In the genomic region with DNA sequence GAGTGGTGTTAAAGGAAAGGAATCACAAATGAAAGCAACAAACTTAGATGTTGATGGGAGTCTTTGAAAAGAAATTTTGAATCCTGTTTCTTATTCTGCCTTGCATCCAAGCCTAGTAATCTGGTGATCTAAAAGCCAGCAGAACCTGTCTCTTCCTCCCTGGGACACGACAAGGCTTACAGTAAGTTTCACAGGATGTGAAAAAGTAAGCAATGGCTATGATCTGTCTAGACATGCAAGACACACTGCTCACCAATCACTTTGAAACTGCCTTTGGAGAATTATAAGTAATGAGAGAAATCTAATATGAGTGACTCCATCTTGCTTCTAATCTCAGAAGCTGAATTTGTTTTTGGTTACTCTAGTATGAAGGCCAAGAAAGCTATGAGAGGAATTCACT, we compare ENCODE assay signal across 1 cellular context.
TF ChIP-seq lines count a peak whose summit lies in the region.

No MANE protein-coding gene starts in this region.

TF ChIP-seq in GM23338, 12 proteins besides CTCF, POLR2A, EP300 and RAD21 (continued from another document):
- TF ChIP-seq, protein P1, sequence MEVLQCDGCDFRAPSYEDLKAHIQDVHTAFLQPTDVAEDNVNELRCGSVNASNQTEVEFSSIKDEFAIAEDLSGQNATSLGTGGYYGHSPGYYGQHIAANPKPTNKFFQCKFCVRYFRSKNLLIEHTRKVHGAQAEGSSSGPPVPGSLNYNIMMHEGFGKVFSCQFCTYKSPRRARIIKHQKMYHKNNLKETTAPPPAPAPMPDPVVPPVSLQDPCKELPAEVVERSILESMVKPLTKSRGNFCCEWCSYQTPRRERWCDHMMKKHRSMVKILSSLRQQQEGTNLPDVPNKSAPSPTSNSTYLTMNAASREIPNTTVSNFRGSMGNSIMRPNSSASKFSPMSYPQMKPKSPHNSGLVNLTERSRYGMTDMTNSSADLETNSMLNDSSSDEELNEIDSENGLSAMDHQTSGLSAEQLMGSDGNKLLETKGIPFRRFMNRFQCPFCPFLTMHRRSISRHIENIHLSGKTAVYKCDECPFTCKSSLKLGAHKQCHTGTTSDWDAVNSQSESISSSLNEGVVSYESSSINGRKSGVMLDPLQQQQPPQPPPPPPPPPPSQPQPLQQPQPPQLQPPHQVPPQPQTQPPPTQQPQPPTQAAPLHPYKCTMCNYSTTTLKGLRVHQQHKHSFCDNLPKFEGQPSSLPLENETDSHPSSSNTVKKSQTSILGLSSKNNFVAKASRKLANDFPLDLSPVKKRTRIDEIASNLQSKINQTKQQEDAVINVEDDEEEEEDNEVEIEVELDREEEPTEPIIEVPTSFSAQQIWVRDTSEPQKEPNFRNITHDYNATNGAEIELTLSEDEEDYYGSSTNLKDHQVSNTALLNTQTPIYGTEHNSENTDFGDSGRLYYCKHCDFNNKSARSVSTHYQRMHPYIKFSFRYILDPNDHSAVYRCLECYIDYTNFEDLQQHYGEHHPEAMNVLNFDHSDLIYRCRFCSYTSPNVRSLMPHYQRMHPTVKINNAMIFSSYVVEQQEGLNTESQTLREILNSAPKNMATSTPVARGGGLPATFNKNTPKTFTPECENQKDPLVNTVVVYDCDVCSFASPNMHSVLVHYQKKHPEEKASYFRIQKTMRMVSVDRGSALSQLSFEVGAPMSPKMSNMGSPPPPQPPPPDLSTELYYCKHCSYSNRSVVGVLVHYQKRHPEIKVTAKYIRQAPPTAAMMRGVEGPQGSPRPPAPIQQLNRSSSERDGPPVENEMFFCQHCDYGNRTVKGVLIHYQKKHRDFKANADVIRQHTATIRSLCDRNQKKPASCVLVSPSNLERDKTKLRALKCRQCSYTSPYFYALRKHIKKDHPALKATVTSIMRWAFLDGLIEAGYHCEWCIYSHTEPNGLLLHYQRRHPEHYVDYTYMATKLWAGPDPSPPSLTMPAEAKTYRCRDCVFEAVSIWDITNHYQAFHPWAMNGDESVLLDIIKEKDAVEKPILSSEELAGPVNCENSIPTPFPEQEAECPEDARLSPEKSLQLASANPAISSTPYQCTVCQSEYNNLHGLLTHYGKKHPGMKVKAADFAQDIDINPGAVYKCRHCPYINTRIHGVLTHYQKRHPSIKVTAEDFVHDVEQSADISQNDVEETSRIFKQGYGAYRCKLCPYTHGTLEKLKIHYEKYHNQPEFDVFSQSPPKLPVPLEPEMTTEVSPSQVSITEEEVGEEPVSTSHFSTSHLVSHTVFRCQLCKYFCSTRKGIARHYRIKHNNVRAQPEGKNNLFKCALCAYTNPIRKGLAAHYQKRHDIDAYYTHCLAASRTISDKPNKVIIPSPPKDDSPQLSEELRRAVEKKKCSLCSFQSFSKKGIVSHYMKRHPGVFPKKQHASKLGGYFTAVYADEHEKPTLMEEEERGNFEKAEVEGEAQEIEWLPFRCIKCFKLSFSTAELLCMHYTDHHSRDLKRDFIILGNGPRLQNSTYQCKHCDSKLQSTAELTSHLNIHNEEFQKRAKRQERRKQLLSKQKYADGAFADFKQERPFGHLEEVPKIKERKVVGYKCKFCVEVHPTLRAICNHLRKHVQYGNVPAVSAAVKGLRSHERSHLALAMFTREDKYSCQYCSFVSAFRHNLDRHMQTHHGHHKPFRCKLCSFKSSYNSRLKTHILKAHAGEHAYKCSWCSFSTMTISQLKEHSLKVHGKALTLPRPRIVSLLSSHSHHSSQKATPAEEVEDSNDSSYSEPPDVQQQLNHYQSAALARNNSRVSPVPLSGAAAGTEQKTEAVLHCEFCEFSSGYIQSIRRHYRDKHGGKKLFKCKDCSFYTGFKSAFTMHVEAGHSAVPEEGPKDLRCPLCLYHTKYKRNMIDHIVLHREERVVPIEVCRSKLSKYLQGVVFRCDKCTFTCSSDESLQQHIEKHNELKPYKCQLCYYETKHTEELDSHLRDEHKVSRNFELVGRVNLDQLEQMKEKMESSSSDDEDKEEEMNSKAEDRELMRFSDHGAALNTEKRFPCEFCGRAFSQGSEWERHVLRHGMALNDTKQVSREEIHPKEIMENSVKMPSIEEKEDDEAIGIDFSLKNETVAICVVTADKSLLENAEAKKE (CRISPR knock-in tag; IDR thresholded peaks at IDR 0.05): no peak
